In genomic region chr5:174338204-174339010, GRCh38 we compare ENCODE assay signal across 16 cellular contexts.
A peak's percentile ranks its signal among the peaks of the same experiment; 100 is the strongest.
DNase-seq lines count a peak whose midpoint lies in the region; ATAC-seq and TF ChIP-seq lines count a peak whose summit lies in the region.
"Had no signal": no experiment of that assay in that cellular context is flagged by ENCODE, and none has a peak within 500 bp of the region (broad histone marks: within the 10 kb centered on the region; RNA-seq: fewer than 3 reads in every experiment).

No MANE protein-coding gene starts in this region.

- peak overlapping the region; percentile 71 for H4K12ac ChIP-seq in trophoblast cell (ENCODE audit: low read depth, low read length)

- H3K4ac ChIP-seq in trophoblast cell (ENCODE audit: low read depth, low read length) = peak overlapping the region; percentile 22
- no peak overlapping the region for H3K4ac ChIP-seq in mesenchymal stem cell (ENCODE audit: low read depth in 1 of 2, low read length in 2 of 2)

- H2BK15ac ChIP-seq in mesenchymal stem cell (ENCODE audit: low read depth, poor library complexity, severe bottlenecking) = no peak overlapping the region

- H4K91ac ChIP-seq in trophoblast cell (ENCODE audit: low read depth, low read length) (peak overlapping the region; percentile 91), mesenchymal stem cell (ENCODE audit: low read length) (no peak overlapping the region)

- H4K8ac ChIP-seq in trophoblast cell (ENCODE audit: low read depth, low read length) = peak overlapping the region; percentile 64
- H4K8ac ChIP-seq in mesenchymal stem cell (ENCODE audit: low read length) = no peak overlapping the region

- H3K79me2 ChIP-seq in trophoblast cell (ENCODE audit: control insufficient read depth, insufficient read depth, low read length, poor library complexity) = peaks cover 19% of the 10 kb centered on the region

- peak overlapping the region; percentile 83 for H3K14ac ChIP-seq in trophoblast cell (ENCODE audit: low read length)
- no peak overlapping the region for H3K14ac ChIP-seq in mesenchymal stem cell (ENCODE audit: low read length in 2 of 2)

- peak overlapping the region; percentile 54 for H3K4me2 ChIP-seq in trophoblast cell (ENCODE audit: low read length)
- no peak overlapping the region for H3K4me2 ChIP-seq in mesenchymal stem cell (ENCODE audit: low read length, poor library complexity, severe bottlenecking)

- H3K9me3 ChIP-seq in trophoblast cell (ENCODE audit: insufficient read depth, low read depth, low read length) (no peaks in the 10 kb centered on the region), mesenchymal stem cell (ENCODE audit: control insufficient read depth, low read length) (no peaks in the 10 kb centered on the region)
- H3K9me3 ChIP-seq: neutrophil, stomach had no signal

- H3K23ac ChIP-seq in trophoblast cell (ENCODE audit: low read length) = no peak overlapping the region
- H3K23ac ChIP-seq in mesenchymal stem cell (ENCODE audit: low read length in 2 of 2) = no peak overlapping the region

- H3K27me3 ChIP-seq in foreskin keratinocyte (peaks cover 13% of the 10 kb centered on the region), trophoblast cell (ENCODE audit: insufficient read depth, low read length) (no peaks in the 10 kb centered on the region), mesenchymal stem cell (ENCODE audit: control insufficient read depth in 1 of 2, insufficient read depth in 1 of 2, low read length in 2 of 2) (peaks cover 21 to 34% of the 10 kb centered on the region in 2 experiments)

- WGBS in trophoblast cell (ENCODE audit: extremely low coverage, insufficient coverage, insufficient read length) = no CpG with 5 or more reads among the region's 12 CpGs
- WGBS in mesenchymal stem cell = 26% methylated on average over 12 of the region's 12 CpGs

- ATAC-seq in foreskin keratinocyte = peak; percentile 55

- H2BK12ac ChIP-seq in trophoblast cell (ENCODE audit: low read length) = peak overlapping the region; percentile 41
- no peak overlapping the region for H2BK12ac ChIP-seq in mesenchymal stem cell (ENCODE audit: low read length in 2 of 2)

- H3K27ac ChIP-seq in foreskin keratinocyte = no peak overlapping the region
- H3K27ac ChIP-seq in trophoblast cell (ENCODE audit: low read depth, low read length) = peak overlapping the region; percentile 100
- H3K27ac ChIP-seq in mesenchymal stem cell (ENCODE audit: low read length, poor library complexity, severe bottlenecking) = no peak overlapping the region
- H3K27ac ChIP-seq: neutrophil, stomach had no signal

- no peaks in the 10 kb centered on the region for H3K4me1 ChIP-seq in foreskin keratinocyte
- peaks cover 30 to 39% of the 10 kb centered on the region in 2 experiments for H3K4me1 ChIP-seq in trophoblast cell (ENCODE audit: control insufficient read depth in 1 of 2, insufficient read depth in 2 of 2, low read length in 2 of 2)
- H3K4me1 ChIP-seq in mesenchymal stem cell (ENCODE audit: control insufficient read depth, insufficient read depth, low read depth, low read length) = no peaks in the 10 kb centered on the region

- TF ChIP-seq CTCF in foreskin keratinocyte (conservative IDR thresholded peaks at IDR 0.05) = no peak

- H3K79me1 ChIP-seq in trophoblast cell (ENCODE audit: low read length) (peaks cover 63% of the 10 kb centered on the region), mesenchymal stem cell (replicated peaks; ENCODE audit: low read length, poor library complexity, severe bottlenecking) (no peaks in the 10 kb centered on the region)

- H3K4me3 ChIP-seq in trophoblast cell (ENCODE audit: low read depth, low read length) (no peak overlapping the region), mesenchymal stem cell (ENCODE audit: insufficient read depth in 1 of 2, low read depth in 1 of 2, low read length in 2 of 2) (no peak overlapping the region)
- H3K4me3 ChIP-seq: lung, stomach had no signal

- DNase-seq in H4 (ENCODE audit: low spot score) = peak; percentile 66
- DNase-seq in RPMI7951 (ENCODE audit: low read depth) = peak; percentile 85
- no peak for DNase-seq in foreskin keratinocyte
- peak; percentile 35 to 62 for DNase-seq in trophoblast cell
- DNase-seq in mesenchymal stem cell = no peak
- no peak for DNase-seq in activated CD4-positive, alpha-beta T cell treated with anti-CD3 and anti-CD28 coated beads, Interleukin-2, amount 50 U/mL, for 48 hours
- DNase-seq in NCI-H2171 treated with DMSO at 0.1 percent for 48 hours (lab: John Stamatoyannopoulos, UW) = no peak
- no peak for DNase-seq in NCI-H345 (lab: John Stamatoyannopoulos, UW)
- DNase-seq: activated CD4-positive, alpha-beta memory T cell treated with anti-CD3 and anti-CD28 coated beads, Interleukin-2, amount 10 ng/mL, durations not matched to agents 7 days and 5 days; DMS79; H9; IMR-90; NCI-H1092; stomach had no signal

- peak overlapping the region; percentile 3 for H2AFZ ChIP-seq in trophoblast cell (ENCODE audit: insufficient read depth, low read length, poor library complexity)
- H2AFZ ChIP-seq in mesenchymal stem cell (ENCODE audit: low read depth, low read length) = no peak overlapping the region

- H3K36me3 ChIP-seq in trophoblast cell (ENCODE audit: control insufficient read depth in 1 of 2, insufficient read depth in 2 of 2, low read length in 2 of 2) = no peaks in the 10 kb centered on the region
- H3K36me3 ChIP-seq in mesenchymal stem cell (ENCODE audit: control insufficient read depth in 1 of 2, insufficient read depth in 2 of 2, low read depth in 1 of 2, low read length in 2 of 2) = no peaks in the 10 kb centered on the region
- H3K36me3 ChIP-seq: neutrophil, stomach had no signal

- H2BK5ac ChIP-seq in trophoblast cell (ENCODE audit: low read depth, low read length, poor library complexity) (peak overlapping the region; percentile 97), mesenchymal stem cell (ENCODE audit: low read depth, low read length, poor library complexity, severe bottlenecking) (no peak overlapping the region)

- no peak overlapping the region for H3K9ac ChIP-seq in trophoblast cell (ENCODE audit: low read length)
- no peak overlapping the region for H3K9ac ChIP-seq in mesenchymal stem cell (ENCODE audit: low read length)

- H2BK120ac ChIP-seq in trophoblast cell (ENCODE audit: insufficient read depth, low read length, poor library complexity) (peak overlapping the region; percentile 91), mesenchymal stem cell (ENCODE audit: low read depth, low read length) (no peak overlapping the region)

- H3K18ac ChIP-seq in trophoblast cell (ENCODE audit: low read length) = peak overlapping the region; percentile 68
- no peak overlapping the region for H3K18ac ChIP-seq in mesenchymal stem cell (ENCODE audit: low read depth in 1 of 2, low read length in 2 of 2)

- H2AK5ac ChIP-seq in trophoblast cell (ENCODE audit: low read length) (peak overlapping the region; percentile 9), mesenchymal stem cell (ENCODE audit: low read length, severe bottlenecking) (no peak overlapping the region)

Comparison
In these comparisons a context has a peak if more than half of its experiments do, and no peak if none do; other contexts are left out.
1. DNase-seq: peak in H4 (single experiment), RPMI7951 (single experiment) and trophoblast cell (2 of 2); none in foreskin keratinocyte (0 of 2), mesenchymal stem cell (single experiment), activated CD4-positive, alpha-beta T cell treated with anti-CD3 and anti-CD28 coated beads, Interleukin-2, amount 50 U/mL, for 48 hours (0 of 2), NCI-H2171 treated with DMSO at 0.1 percent for 48 hours (single experiment) and NCI-H345 (single experiment).